In the genomic region with DNA sequence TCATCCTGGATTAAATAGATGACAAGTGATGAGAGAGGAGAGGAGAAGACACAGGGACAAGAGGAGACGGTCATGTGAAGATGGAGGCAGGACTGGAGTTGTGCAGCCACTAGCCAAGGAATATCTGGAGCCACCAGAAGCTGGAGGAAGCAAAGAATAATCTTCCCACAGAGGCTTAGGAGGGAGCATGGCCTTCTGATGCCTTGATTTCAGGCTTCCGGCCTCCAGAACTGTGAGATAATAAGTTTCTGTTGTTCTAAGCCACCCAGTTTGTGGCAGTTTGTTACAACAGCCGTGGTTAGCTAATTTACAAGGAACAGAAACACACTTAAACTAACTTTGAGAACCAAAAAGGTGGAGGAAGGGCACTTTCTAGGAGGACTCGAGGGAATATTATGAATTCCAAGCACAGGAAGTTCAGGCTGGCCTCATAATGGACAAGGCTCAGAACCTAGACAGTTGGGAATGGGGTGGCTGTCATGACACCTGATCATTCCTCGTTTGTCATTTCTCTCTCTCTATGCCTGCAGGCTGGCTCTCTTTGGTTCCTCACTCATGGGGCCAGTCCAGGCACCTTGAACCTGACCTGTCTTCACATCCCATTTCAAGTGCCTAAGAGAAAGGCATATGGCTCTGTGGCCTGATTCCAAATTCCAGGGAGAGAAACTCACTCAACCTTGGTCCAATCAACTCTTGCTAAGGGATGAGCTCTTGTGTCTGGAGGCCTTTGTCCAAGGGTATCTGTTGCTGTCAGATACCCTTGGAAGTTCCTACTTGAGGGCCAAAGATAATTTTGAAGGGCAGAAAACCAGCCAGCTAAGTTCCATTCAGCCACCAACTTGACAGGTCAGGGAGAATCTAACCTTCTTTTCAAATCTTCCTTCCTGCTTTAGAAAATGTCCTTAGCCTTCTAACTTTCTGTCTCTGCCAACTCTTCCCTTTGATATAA, we compare ENCODE assay signal across 1 cellular context.
TF ChIP-seq lines count a peak whose summit lies in the region.

No MANE protein-coding gene starts in this region.

TF ChIP-seq in K562, 482 proteins besides CTCF, POLR2A, EP300 and RAD21 (continued from another document and continues in another):
- TF ChIP-seq CREM (IDR thresholded peaks at IDR 0.05; ENCODE audit: low read depth): peak; percentile 4; the same call in 1 of the 2 replicates
- no peak for TF ChIP-seq MCM5 (IDR thresholded peaks at IDR 0.05; ENCODE audit: low read depth)
- peak; percentile 49; the same call in 1 of the 2 replicates for TF ChIP-seq RNF2 (IDR thresholded peaks at IDR 0.05)
- TF ChIP-seq, protein P1, sequence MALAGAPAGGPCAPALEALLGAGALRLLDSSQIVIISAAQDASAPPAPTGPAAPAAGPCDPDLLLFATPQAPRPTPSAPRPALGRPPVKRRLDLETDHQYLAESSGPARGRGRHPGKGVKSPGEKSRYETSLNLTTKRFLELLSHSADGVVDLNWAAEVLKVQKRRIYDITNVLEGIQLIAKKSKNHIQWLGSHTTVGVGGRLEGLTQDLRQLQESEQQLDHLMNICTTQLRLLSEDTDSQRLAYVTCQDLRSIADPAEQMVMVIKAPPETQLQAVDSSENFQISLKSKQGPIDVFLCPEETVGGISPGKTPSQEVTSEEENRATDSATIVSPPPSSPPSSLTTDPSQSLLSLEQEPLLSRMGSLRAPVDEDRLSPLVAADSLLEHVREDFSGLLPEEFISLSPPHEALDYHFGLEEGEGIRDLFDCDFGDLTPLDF (CRISPR knock-in tag; IDR thresholded peaks at IDR 0.05): no peak
- no peak for TF ChIP-seq BRF1 (IDR thresholded peaks at IDR 0.05; ENCODE audit: borderline replicate concordance, extremely low read depth, insufficient read length)
- TF ChIP-seq ZNF212 (CRISPR knock-in tag; IDR thresholded peaks at IDR 0.05): no peak
- TF ChIP-seq ZNF75A (CRISPR knock-in tag; IDR thresholded peaks at IDR 0.05): no peak
- TF ChIP-seq PHF21A (IDR thresholded peaks at IDR 0.05; ENCODE audit: borderline replicate concordance, low read depth): no peak
- no peak for TF ChIP-seq NFATC3 (IDR thresholded peaks at IDR 0.05)
- TF ChIP-seq ETV1 (tag; conservative IDR thresholded peaks at IDR 0.05; ENCODE audit: low read depth): peak; percentile 70
- TF ChIP-seq DPF2 (IDR thresholded peaks at IDR 0.05): peak; percentile 18; the same call in 1 of the 2 replicates
- no peak for TF ChIP-seq RB1 (IDR thresholded peaks at IDR 0.05; ENCODE audit: low read depth)
- TF ChIP-seq ESRRA (IDR thresholded peaks at IDR 0.05; ENCODE audit: borderline replicate concordance, low read depth): peak; percentile 51; the same call in 1 of the 2 replicates
- no peak for TF ChIP-seq NCOA4 (IDR thresholded peaks at IDR 0.05; ENCODE audit: partially characterized antibody)
- no peak for TF ChIP-seq TAF9B (IDR thresholded peaks at IDR 0.05; ENCODE audit: partially characterized antibody)
- TF ChIP-seq, protein P2, sequence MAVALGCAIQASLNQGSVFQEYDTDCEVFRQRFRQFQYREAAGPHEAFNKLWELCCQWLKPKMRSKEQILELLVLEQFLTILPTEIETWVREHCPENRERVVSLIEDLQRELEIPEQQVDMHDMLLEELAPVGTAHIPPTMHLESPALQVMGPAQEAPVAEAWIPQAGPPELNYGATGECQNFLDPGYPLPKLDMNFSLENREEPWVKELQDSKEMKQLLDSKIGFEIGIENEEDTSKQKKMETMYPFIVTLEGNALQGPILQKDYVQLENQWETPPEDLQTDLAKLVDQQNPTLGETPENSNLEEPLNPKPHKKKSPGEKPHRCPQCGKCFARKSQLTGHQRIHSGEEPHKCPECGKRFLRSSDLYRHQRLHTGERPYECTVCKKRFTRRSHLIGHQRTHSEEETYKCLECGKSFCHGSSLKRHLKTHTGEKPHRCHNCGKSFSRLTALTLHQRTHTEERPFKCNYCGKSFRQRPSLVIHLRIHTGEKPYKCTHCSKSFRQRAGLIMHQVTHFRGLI (CRISPR knock-in tag; IDR thresholded peaks at IDR 0.05): no peak
- TF ChIP-seq FUS (optimal IDR thresholded peaks at IDR 0.05; ENCODE audit: low read depth, low read length): no peak
- TF ChIP-seq, protein P3, sequence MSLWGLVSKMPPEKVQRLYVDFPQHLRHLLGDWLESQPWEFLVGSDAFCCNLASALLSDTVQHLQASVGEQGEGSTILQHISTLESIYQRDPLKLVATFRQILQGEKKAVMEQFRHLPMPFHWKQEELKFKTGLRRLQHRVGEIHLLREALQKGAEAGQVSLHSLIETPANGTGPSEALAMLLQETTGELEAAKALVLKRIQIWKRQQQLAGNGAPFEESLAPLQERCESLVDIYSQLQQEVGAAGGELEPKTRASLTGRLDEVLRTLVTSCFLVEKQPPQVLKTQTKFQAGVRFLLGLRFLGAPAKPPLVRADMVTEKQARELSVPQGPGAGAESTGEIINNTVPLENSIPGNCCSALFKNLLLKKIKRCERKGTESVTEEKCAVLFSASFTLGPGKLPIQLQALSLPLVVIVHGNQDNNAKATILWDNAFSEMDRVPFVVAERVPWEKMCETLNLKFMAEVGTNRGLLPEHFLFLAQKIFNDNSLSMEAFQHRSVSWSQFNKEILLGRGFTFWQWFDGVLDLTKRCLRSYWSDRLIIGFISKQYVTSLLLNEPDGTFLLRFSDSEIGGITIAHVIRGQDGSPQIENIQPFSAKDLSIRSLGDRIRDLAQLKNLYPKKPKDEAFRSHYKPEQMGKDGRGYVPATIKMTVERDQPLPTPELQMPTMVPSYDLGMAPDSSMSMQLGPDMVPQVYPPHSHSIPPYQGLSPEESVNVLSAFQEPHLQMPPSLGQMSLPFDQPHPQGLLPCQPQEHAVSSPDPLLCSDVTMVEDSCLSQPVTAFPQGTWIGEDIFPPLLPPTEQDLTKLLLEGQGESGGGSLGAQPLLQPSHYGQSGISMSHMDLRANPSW (CRISPR knock-in tag; IDR thresholded peaks at IDR 0.05): no peak
- peak; percentile 79 for TF ChIP-seq TCF3 (CRISPR knock-in tag; IDR thresholded peaks at IDR 0.05)
- TF ChIP-seq SMAD1 (IDR thresholded peaks at IDR 0.05; ENCODE audit: low read depth, low read length, partially characterized antibody): no peak
- TF ChIP-seq PHF20 (IDR thresholded peaks at IDR 0.05; ENCODE audit: partially characterized antibody): no peak
- TF ChIP-seq ZNF3 (CRISPR knock-in tag; IDR thresholded peaks at IDR 0.05): no peak
- no peak for TF ChIP-seq RHOXF2B (CRISPR knock-in tag; conservative IDR thresholded peaks at IDR 0.05)
- TF ChIP-seq POLR2AphosphoS2 (IDR thresholded peaks at IDR 0.05; ENCODE audit: low read length): no peak
- TF ChIP-seq SIN3B (IDR thresholded peaks at IDR 0.05; ENCODE audit: low read depth): no peak
- TF ChIP-seq, protein P4, sequence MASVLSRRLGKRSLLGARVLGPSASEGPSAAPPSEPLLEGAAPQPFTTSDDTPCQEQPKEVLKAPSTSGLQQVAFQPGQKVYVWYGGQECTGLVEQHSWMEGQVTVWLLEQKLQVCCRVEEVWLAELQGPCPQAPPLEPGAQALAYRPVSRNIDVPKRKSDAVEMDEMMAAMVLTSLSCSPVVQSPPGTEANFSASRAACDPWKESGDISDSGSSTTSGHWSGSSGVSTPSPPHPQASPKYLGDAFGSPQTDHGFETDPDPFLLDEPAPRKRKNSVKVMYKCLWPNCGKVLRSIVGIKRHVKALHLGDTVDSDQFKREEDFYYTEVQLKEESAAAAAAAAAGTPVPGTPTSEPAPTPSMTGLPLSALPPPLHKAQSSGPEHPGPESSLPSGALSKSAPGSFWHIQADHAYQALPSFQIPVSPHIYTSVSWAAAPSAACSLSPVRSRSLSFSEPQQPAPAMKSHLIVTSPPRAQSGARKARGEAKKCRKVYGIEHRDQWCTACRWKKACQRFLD (CRISPR knock-in tag; IDR thresholded peaks at IDR 0.05): no peak
- no peak for TF ChIP-seq ZNF24 (IDR thresholded peaks at IDR 0.05)
- TF ChIP-seq BHLHE40 (IDR thresholded peaks at IDR 0.05; ENCODE audit: low read length): no peak
- TF ChIP-seq, protein P5, sequence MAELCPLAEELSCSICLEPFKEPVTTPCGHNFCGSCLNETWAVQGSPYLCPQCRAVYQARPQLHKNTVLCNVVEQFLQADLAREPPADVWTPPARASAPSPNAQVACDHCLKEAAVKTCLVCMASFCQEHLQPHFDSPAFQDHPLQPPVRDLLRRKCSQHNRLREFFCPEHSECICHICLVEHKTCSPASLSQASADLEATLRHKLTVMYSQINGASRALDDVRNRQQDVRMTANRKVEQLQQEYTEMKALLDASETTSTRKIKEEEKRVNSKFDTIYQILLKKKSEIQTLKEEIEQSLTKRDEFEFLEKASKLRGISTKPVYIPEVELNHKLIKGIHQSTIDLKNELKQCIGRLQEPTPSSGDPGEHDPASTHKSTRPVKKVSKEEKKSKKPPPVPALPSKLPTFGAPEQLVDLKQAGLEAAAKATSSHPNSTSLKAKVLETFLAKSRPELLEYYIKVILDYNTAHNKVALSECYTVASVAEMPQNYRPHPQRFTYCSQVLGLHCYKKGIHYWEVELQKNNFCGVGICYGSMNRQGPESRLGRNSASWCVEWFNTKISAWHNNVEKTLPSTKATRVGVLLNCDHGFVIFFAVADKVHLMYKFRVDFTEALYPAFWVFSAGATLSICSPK (IDR thresholded peaks at IDR 0.05; ENCODE audit: borderline replicate concordance): no peak
- TF ChIP-seq, protein P6, sequence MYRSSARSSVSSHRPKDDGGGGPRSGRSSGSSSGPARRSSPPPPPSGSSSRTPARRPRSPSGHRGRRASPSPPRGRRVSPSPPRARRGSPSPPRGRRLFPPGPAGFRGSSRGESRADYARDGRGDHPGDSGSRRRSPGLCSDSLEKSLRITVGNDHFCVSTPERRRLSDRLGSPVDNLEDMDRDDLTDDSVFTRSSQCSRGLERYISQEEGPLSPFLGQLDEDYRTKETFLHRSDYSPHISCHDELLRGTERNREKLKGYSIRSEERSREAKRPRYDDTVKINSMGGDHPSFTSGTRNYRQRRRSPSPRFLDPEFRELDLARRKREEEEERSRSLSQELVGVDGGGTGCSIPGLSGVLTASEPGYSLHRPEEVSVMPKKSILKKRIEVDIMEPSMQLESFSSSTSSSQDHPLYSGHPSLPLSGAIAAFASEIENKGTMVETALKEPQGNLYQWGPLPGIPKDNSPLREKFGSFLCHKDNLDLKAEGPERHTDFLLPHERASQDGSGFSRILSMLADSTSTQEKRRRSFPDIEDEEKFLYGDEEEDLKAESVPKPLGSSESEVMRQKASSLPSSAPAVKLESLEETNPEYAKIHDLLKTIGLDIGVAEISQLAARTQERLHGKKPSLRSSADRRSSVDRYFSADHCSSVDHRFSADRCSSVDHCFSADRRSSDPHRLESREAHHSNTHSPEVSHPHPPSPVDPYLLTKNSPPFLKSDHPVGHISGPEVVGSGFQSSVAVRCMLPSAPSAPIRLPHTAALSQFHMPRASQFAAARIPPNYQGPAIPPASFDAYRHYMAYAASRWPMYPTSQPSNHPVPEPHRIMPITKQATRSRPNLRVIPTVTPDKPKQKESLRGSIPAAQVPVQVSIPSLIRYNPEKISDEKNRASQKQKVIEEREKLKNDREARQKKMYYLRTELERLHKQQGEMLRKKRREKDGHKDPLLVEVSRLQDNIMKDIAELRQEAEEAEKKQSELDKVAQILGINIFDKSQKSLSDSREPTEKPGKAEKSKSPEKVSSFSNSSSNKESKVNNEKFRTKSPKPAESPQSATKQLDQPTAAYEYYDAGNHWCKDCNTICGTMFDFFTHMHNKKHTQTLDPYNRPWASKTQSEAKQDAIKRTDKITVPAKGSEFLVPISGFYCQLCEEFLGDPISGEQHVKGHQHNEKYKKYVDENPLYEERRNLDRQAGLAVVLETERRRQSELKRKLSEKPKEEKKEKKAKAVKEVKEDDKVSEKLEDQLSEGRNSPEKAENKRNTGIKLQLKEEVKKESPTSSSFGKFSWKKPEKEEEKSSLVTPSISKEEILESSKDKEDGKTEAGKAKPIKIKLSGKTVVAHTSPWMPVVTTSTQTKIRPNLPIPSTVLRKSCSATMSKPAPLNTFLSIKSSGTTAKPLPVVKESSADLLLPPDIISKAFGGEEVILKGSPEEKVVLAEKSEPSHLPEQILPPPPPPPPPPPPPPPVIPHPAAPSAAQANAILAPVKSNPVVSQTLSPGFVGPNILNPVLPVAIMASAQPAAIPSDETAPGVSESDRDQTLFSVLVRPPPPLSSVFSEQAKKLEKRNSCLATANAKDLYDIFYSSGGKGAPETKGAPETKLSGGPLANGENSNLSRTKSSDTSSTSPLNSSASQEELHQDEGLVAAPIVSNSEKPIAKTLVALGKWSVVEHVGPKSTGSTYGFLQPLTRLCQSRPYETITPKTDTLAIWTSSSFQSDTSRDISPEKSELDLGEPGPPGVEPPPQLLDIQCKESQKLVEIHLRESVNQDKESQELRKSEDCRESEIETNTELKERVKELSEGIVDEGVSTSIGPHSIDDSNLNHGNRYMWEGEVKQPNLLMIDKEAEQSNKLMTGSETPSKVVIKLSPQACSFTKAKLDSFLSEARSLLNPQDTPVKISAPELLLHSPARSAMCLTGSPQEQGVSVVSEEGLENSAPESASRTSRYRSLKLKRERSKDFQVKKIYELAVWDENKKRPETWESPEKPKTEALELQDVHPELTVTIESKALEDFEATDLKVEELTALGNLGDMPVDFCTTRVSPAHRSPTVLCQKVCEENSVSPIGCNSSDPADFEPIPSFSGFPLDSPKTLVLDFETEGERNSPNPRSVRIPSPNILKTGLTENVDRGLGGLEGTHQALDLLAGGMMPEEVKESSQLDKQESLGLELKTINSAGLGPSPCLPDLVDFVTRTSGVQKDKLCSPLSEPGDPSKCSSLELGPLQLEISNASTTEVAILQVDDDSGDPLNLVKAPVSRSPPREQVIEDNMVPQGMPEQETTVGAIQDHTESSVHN (IDR thresholded peaks at IDR 0.05; ENCODE audit: borderline replicate concordance in 1 of 2, low read depth in 1 of 2): no peak
- peak; percentile 47 for TF ChIP-seq NFIC (IDR thresholded peaks at IDR 0.05)
- TF ChIP-seq CBFA2T3 (IDR thresholded peaks at IDR 0.05): peak; percentile 82
- TF ChIP-seq, protein P7, sequence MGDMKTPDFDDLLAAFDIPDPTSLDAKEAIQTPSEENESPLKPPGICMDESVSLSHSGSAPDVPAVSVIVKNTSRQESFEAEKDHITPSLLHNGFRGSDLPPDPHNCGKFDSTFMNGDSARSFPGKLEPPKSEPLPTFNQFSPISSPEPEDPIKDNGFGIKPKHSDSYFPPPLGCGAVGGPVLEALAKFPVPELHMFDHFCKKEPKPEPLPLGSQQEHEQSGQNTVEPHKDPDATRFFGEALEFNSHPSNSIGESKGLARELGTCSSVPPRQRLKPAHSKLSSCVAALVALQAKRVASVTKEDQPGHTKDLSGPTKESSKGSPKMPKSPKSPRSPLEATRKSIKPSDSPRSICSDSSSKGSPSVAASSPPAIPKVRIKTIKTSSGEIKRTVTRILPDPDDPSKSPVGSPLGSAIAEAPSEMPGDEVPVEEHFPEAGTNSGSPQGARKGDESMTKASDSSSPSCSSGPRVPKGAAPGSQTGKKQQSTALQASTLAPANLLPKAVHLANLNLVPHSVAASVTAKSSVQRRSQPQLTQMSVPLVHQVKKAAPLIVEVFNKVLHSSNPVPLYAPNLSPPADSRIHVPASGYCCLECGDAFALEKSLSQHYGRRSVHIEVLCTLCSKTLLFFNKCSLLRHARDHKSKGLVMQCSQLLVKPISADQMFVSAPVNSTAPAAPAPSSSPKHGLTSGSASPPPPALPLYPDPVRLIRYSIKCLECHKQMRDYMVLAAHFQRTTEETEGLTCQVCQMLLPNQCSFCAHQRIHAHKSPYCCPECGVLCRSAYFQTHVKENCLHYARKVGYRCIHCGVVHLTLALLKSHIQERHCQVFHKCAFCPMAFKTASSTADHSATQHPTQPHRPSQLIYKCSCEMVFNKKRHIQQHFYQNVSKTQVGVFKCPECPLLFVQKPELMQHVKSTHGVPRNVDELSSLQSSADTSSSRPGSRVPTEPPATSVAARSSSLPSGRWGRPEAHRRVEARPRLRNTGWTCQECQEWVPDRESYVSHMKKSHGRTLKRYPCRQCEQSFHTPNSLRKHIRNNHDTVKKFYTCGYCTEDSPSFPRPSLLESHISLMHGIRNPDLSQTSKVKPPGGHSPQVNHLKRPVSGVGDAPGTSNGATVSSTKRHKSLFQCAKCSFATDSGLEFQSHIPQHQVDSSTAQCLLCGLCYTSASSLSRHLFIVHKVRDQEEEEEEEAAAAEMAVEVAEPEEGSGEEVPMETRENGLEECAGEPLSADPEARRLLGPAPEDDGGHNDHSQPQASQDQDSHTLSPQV (IDR thresholded peaks at IDR 0.05): peak; percentile 70; the same call in 1 of the 2 replicates
- TF ChIP-seq FOXP1 (CRISPR knock-in tag; IDR thresholded peaks at IDR 0.05): no peak
